ENCODE assay signal across 17 cellular contexts in the genomic region with DNA sequence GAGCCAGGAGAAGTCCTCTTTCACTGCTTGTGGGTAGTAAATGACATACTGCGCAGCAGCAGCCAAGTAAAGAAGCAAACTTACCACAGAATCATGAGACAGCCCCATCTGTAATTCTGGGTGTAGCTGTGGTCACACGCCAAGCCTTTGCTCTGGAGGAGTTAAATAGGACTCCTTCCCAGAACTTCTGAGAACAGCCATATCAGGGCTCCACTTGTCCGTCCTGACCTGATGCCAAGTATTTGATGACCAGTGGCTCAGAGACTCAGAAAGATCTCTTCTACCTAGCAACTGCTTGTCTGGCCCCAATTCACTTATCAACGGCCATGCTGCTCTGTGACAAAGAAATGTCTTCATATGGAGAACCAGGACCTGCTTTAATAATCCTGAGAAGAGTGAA. TPM values are rescaled to one million over a fixed set of nuclear protein-coding genes. Genes with fewer than 3 reads are reported as not detected.
DNase-seq lines count a peak whose midpoint lies in the region; ATAC-seq and TF ChIP-seq lines count a peak whose summit lies in the region.
"Had no signal": no experiment of that assay in that cellular context is flagged by ENCODE, and none has a peak within 500 bp of the region (broad histone marks: within the 10 kb centered on the region; RNA-seq: fewer than 3 reads in every experiment).

No MANE protein-coding gene starts in this region.

- no peak overlapping the region for H3K27ac Mint-ChIP-seq in endodermal cell
- H3K27ac Mint-ChIP-seq: activated CD4-positive, alpha-beta T cell treated with anti-CD3 and anti-CD28 coated beads for 36 hours; activated T-helper 1 cell treated with anti-CD3 and anti-CD28 coated beads, Interleukin-12 subunit alpha, Interleukin-12 subunit beta, Interleukin-2, Interleukin-4 antibody, amounts not matched to agents 30 ng/mL and 10 ng/mL and 1 ng/mL, durations not matched to agents 14 hours and 24 hours and 36 hours; stimulated activated naive CD8-positive, alpha-beta T cell treated with anti-CD3 and anti-CD28 coated beads, Interleukin-15, amount 100 ng/mL, for 72 hours had no signal

- H3K4me3 Mint-ChIP-seq in endodermal cell, result no peak overlapping the region
- H3K4me3 Mint-ChIP-seq: activated CD4-positive, alpha-beta T cell treated with anti-CD3 and anti-CD28 coated beads for 36 hours; activated T-helper 1 cell treated with anti-CD3 and anti-CD28 coated beads, Interleukin-12 subunit alpha, Interleukin-12 subunit beta, Interleukin-2, Interleukin-4 antibody, amounts not matched to agents 30 ng/mL and 10 ng/mL and 1 ng/mL, durations not matched to agents 14 hours and 24 hours and 36 hours; central memory CD8-positive, alpha-beta T cell; stimulated activated naive CD8-positive, alpha-beta T cell treated with anti-CD3 and anti-CD28 coated beads, Interleukin-15, amount 100 ng/mL, for 72 hours had no signal

- no peak overlapping the region for H3K4me3 ChIP-seq in heart left ventricle
- H3K4me3 ChIP-seq in retinal pigment epithelial cell (ENCODE audit: low read length), result no peak overlapping the region
- no peak overlapping the region for H3K4me3 ChIP-seq in smooth muscle cell
- H3K4me3 ChIP-seq in endodermal cell (ENCODE audit: low read length), result no peak overlapping the region
- H3K4me3 ChIP-seq: SK-N-MC had no signal

- intact Hi-C loops in heart left ventricle (cut with DNase I), result loop anchor here in 1 of 10 donors (5.0 kb wide), 1 partner anchor 46 kb away; no protein-coding TSS in a partner anchor

- no peaks in the 10 kb centered on the region for H3K79me2 ChIP-seq in smooth muscle cell (ENCODE audit: low read depth)

- ATAC-seq in heart left ventricle (peak; percentile 84 to 95 (median 88)), GM21381 (IDR thresholded peaks at IDR 0.05; ENCODE audit: unreplicated experiment) (no peak), GM19035 (IDR thresholded peaks at IDR 0.05; ENCODE audit: unreplicated experiment) (no peak)
- ATAC-seq: activated CD4-positive, alpha-beta T cell treated with anti-CD3 and anti-CD28 coated beads for 36 hours; stimulated activated naive CD8-positive, alpha-beta T cell treated with anti-CD3 and anti-CD28 coated beads, Interleukin-15, amount 100 ng/mL, for 72 hours had no signal

- DNase-seq in HUDEP-2 (lab: John Stamatoyannopoulos, UW; ENCODE audit: unreplicated experiment in 76 of 76), result peak in 74 of 76 experiments; percentile 30 to 99 (median 93)
- DNase-seq in amniotic epithelial cell (ENCODE audit: low read depth), result peak; percentile 71
- DNase-seq in heart left ventricle, result peak; percentile 58 to 75 (median 65)
- peak; percentile 10 for DNase-seq in retinal pigment epithelial cell (ENCODE audit: low read depth)
- no peak for DNase-seq in smooth muscle cell (lab: John Stamatoyannopoulos, UW; ENCODE audit: unreplicated experiment)
- DNase-seq in endodermal cell, result no peak
- DNase-seq: activated CD4-positive, alpha-beta T cell treated with anti-CD3 and anti-CD28 coated beads for 36 hours; NCI-H1105; NCI-H524 treated with DMSO at 0.1 percent for 48 hours; stimulated activated CD4-positive, alpha-beta T cell treated with anti-CD3 and anti-CD28 coated beads, Interleukin-2, amount 100 ng/mL, for 48 hours; stimulated activated naive CD8-positive, alpha-beta T cell treated with anti-CD3 and anti-CD28 coated beads, Interleukin-15, amount 100 ng/mL, for 72 hours had no signal

- H3K4me1 Mint-ChIP-seq in endodermal cell, result peaks cover 9% of the 10 kb centered on the region
- H3K4me1 Mint-ChIP-seq: activated CD4-positive, alpha-beta T cell treated with anti-CD3 and anti-CD28 coated beads for 36 hours; central memory CD8-positive, alpha-beta T cell; stimulated activated naive CD8-positive, alpha-beta T cell treated with anti-CD3 and anti-CD28 coated beads, Interleukin-15, amount 100 ng/mL, for 72 hours had no signal

- no peaks in the 10 kb centered on the region for H3K27me3 Mint-ChIP-seq in endodermal cell (ENCODE audit: insufficient read depth)
- H3K27me3 Mint-ChIP-seq: activated CD4-positive, alpha-beta T cell treated with anti-CD3 and anti-CD28 coated beads for 36 hours; central memory CD8-positive, alpha-beta T cell; stimulated activated naive CD8-positive, alpha-beta T cell treated with anti-CD3 and anti-CD28 coated beads, Interleukin-15, amount 100 ng/mL, for 72 hours had no signal

- no peak overlapping the region for H2AFZ ChIP-seq in smooth muscle cell (ENCODE audit: low read depth)

- TF ChIP-seq POLR2A in heart left ventricle (IDR thresholded peaks at IDR 0.05), result no peak

- H3K4me2 ChIP-seq in smooth muscle cell, result no peak overlapping the region

- H3K9me3 ChIP-seq in heart left ventricle, result no peaks in the 10 kb centered on the region
- no peaks in the 10 kb centered on the region for H3K9me3 ChIP-seq in smooth muscle cell (replicated peaks; ENCODE audit: low read depth)
- peaks cover 2% of the 10 kb centered on the region for H3K9me3 ChIP-seq in endodermal cell (ENCODE audit: control insufficient read depth, low read length)

- H3K36me3 ChIP-seq in heart left ventricle, result no peaks in the 10 kb centered on the region
- no peaks in the 10 kb centered on the region for H3K36me3 ChIP-seq in smooth muscle cell (ENCODE audit: low read depth)
- H3K36me3 ChIP-seq in endodermal cell (ENCODE audit: control insufficient read depth, insufficient read depth, low read length), result no peaks in the 10 kb centered on the region

- H3K4me1 ChIP-seq in heart left ventricle (peaks cover 0 to 46% (median 5%) of the 10 kb centered on the region in 12 donors), smooth muscle cell (ENCODE audit: low read depth) (no peaks in the 10 kb centered on the region), endodermal cell (ENCODE audit: control insufficient read depth, insufficient read depth, low read length) (peaks cover 3% of the 10 kb centered on the region)

- peak overlapping the region in 5 of 12 donors; percentile 2 to 18 (median 9) for H3K27ac ChIP-seq in heart left ventricle
- no peak overlapping the region for H3K27ac ChIP-seq in smooth muscle cell (ENCODE audit: low read depth)
- H3K27ac ChIP-seq in endodermal cell (ENCODE audit: low read depth, low read length), result no peak overlapping the region
- H3K27ac ChIP-seq: C4-2B, SK-N-MC had no signal

- TF ChIP-seq CTCF in heart left ventricle (IDR thresholded peaks at IDR 0.05) (no peak), retinal pigment epithelial cell (conservative IDR thresholded peaks at IDR 0.05; ENCODE audit: low read depth, low read length) (no peak), smooth muscle cell (IDR thresholded peaks at IDR 0.05; ENCODE audit: borderline replicate concordance, insufficient read depth, poor library complexity, severe bottlenecking) (no peak), endodermal cell (conservative IDR thresholded peaks at IDR 0.05) (no peak)

- WGBS in heart left ventricle, 4 donors, result 28 to 64% (median 44%) methylated on average over 4 of the region's 4 CpGs
- 92% methylated on average over 4 of the region's 4 CpGs for WGBS in smooth muscle cell (ENCODE audit: low lambda C conversion rate)
- WGBS in endodermal cell (ENCODE audit: insufficient coverage in 1 of 2, insufficient read length in 1 of 2), 2 experiments, result 93 to 95% methylated on average over 3 to 4 of the region's 4 CpGs

- no peaks in the 10 kb centered on the region for H3K9me3 Mint-ChIP-seq in endodermal cell
- H3K9me3 Mint-ChIP-seq: activated T-helper 1 cell treated with anti-CD3 and anti-CD28 coated beads, Interleukin-12 subunit alpha, Interleukin-12 subunit beta, Interleukin-2, Interleukin-4 antibody, amounts not matched to agents 30 ng/mL and 10 ng/mL and 1 ng/mL, durations not matched to agents 14 hours and 24 hours and 36 hours; central memory CD8-positive, alpha-beta T cell; stimulated activated naive CD8-positive, alpha-beta T cell treated with anti-CD3 and anti-CD28 coated beads, Interleukin-15, amount 100 ng/mL, for 72 hours had no signal

- no peaks in the 10 kb centered on the region for H3K36me3 Mint-ChIP-seq in endodermal cell (ENCODE audit: low read depth)

- H3K27me3 ChIP-seq in heart left ventricle (no peaks in the 10 kb centered on the region), smooth muscle cell (ENCODE audit: low read depth) (peaks cover 5% of the 10 kb centered on the region), endodermal cell (ENCODE audit: control insufficient read depth, insufficient read depth, low read length, poor library complexity, severe bottlenecking) (no peaks in the 10 kb centered on the region)

- no peak overlapping the region for H3K9ac ChIP-seq in smooth muscle cell (ENCODE audit: low read depth)
- no peak overlapping the region for H3K9ac ChIP-seq in endodermal cell (ENCODE audit: extremely low read depth, low read length, poor library complexity, severe bottlenecking)

- no peaks in the 10 kb centered on the region for H3F3A ChIP-seq in smooth muscle cell (ENCODE audit: low read depth)

- no peaks in the 10 kb centered on the region for H4K20me1 ChIP-seq in smooth muscle cell (ENCODE audit: low read depth)

RNA-seq across cellular contexts. Expression of gene GOLIM4, which starts 20.6 kb away (rescaled TPM):
- total RNA-seq in heart left ventricle, result 100 to 1,000 TPM in 1 of 9 donors, 10 to 100 TPM in 8; 61.7 to 106 (median 66.3) TPM
- polyA plus RNA-seq in heart left ventricle, result 10 to 100 TPM; 31.5 to 43.2 TPM
- 44.5 and 65.1 TPM in 2 replicates for total RNA-seq in smooth muscle cell
- 45.4 and 59.9 TPM in 2 replicates for polyA plus RNA-seq in smooth muscle cell
- 10 to 100 TPM; 19.3 to 19.9 TPM for total RNA-seq in endodermal cell
- polyA plus RNA-seq in endodermal cell (2013, experiment 1 of 2), result 58.6 TPM
- polyA plus RNA-seq in endodermal cell (2013, experiment 2 of 2), result 58.6 TPM

Comparison
In these comparisons a context has a peak if more than half of its experiments do, and no peak if none do; other contexts are left out.
1. DNase-seq: peak in HUDEP-2 (74 of 76), amniotic epithelial cell (single experiment), heart left ventricle (5 of 5) and retinal pigment epithelial cell (single experiment); none in smooth muscle cell (single experiment) and endodermal cell (single experiment).
2. ATAC-seq: peak in heart left ventricle (4 of 4); none in GM21381 (single experiment) and GM19035 (single experiment).